In the genomic region with DNA sequence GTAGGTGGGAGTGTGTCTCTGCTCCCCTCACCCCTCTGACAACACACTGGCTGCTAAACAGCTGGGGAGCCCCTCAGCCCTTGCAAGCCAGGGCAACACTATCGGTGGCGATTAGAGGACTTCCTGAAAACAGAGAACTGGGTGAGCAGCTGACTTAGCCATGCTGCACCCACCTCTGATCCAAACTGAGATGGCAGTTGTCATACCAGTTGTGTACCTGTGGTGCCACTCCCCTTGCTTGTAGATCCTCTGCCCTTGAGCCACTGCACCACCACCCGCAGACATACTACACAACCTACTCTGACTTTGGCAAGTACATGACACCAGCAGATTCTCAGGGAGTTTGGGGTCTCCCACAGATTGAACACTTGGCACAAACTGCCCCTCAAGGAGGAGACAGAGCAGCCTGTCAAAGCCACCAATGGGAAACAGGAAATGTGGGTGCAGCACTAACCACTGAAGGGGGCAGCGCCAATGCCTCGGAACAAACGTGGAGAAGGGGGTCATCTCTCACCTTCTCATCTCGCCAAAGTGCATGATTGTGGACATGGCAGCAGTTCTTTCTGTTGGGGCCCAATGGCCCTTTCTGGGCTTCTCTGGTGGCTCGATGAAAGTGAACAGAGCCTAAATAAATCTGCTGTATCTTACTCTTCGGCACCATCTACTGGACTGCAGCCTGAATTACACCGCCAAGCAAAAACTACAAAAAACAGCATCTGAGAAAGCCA, we compare ENCODE assay signal across 1 cellular context.
TF ChIP-seq lines count a peak whose summit lies in the region.

No MANE protein-coding gene starts in this region.

TF ChIP-seq in SK-N-SH treated with all-trans-retinoic acid at 6 μM for 48 hours, 23 proteins besides CTCF, POLR2A, EP300 and RAD21 (continued from another document):
- TF ChIP-seq, protein P1, sequence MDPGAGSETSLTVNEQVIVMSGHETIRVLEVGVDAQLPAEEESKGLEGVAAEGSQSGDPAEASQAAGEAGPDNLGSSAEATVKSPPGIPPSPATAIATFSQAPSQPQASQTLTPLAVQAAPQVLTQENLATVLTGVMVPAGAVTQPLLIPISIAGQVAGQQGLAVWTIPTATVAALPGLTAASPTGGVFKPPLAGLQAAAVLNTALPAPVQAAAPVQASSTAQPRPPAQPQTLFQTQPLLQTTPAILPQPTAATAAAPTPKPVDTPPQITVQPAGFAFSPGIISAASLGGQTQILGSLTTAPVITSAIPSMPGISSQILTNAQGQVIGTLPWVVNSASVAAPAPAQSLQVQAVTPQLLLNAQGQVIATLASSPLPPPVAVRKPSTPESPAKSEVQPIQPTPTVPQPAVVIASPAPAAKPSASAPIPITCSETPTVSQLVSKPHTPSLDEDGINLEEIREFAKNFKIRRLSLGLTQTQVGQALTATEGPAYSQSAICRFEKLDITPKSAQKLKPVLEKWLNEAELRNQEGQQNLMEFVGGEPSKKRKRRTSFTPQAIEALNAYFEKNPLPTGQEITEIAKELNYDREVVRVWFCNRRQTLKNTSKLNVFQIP (CRISPR knock-in tag; IDR thresholded peaks at IDR 0.05; ENCODE audit: borderline replicate concordance, low read depth), result no peak
- TF ChIP-seq SNAI2 (CRISPR knock-in tag; IDR thresholded peaks at IDR 0.05) (no peak), OSR1 (CRISPR knock-in tag; IDR thresholded peaks at IDR 0.05) (no peak), BACH2 (CRISPR knock-in tag; IDR thresholded peaks at IDR 0.05; ENCODE audit: borderline replicate concordance) (no peak), PPARA (CRISPR knock-in tag; IDR thresholded peaks at IDR 0.05; ENCODE audit: borderline replicate concordance) (no peak), ESRRG (CRISPR knock-in tag; IDR thresholded peaks at IDR 0.05) (no peak)
